In genomic region chr4:77699731-77700210, GRCh38 we compare ENCODE assay signal across 8 cellular contexts.
DNase-seq lines count a peak whose midpoint lies in the region; ATAC-seq, FAIRE-seq and TF ChIP-seq lines count a peak whose summit lies in the region.

No MANE protein-coding gene starts in this region.

- H3K79me1 ChIP-seq in trophoblast cell (ENCODE audit: low read length), result peaks cover 12% of the 10 kb centered on the region

- no peak for TF ChIP-seq POLR2A in endothelial cell of umbilical vein (IDR thresholded peaks at IDR 0.05; ENCODE audit: low read depth, low read length)

- WGBS in trophoblast cell (ENCODE audit: extremely low coverage, insufficient coverage, insufficient read length), result no CpG with 5 or more reads among the region's 3 CpGs

- intact Hi-C loops in endothelial cell of umbilical vein (cut with micrococcal nuclease), result loop anchor here (2.0 to 5.0 kb wide), 3 partner anchors 63 to 357 kb away; partner anchors contain the start of gene FRAS1

- H2BK5ac ChIP-seq in trophoblast cell (ENCODE audit: low read depth, low read length, poor library complexity), result peak overlapping the region; percentile 81

- no peaks in the 10 kb centered on the region for H3K9me1 ChIP-seq in endothelial cell of umbilical vein (replicated peaks; ENCODE audit: control insufficient read depth, extremely low read depth, insufficient read depth, low read length)

- H3K18ac ChIP-seq in trophoblast cell (ENCODE audit: low read length), result no peak overlapping the region

- H3K36me3 ChIP-seq in endothelial cell of umbilical vein (ENCODE audit: control insufficient read depth in 2 of 2, extremely low read depth in 1 of 2, insufficient read depth in 2 of 2, low read length in 2 of 2), result no peaks in the 10 kb centered on the region
- no peaks in the 10 kb centered on the region for H3K36me3 ChIP-seq in trophoblast cell (ENCODE audit: control insufficient read depth in 1 of 2, insufficient read depth in 2 of 2, low read length in 2 of 2)

- H4K91ac ChIP-seq in trophoblast cell (ENCODE audit: low read depth, low read length), result peak overlapping the region; percentile 50

- H2BK120ac ChIP-seq in trophoblast cell (ENCODE audit: insufficient read depth, low read length, poor library complexity), result no peak overlapping the region

- no peak overlapping the region for H2AK5ac ChIP-seq in trophoblast cell (ENCODE audit: low read length)

- H3K4ac ChIP-seq in trophoblast cell (ENCODE audit: low read depth, low read length), result no peak overlapping the region

- H3K9ac ChIP-seq in endothelial cell of umbilical vein (replicated peaks; ENCODE audit: extremely low read depth, insufficient read depth, low read length) (no peak overlapping the region), trophoblast cell (ENCODE audit: low read length) (no peak overlapping the region)

- POLR2A ChIA-PET in endothelial cell of umbilical vein (lab: Charles Lee), result no interaction called here

- FAIRE-seq in endothelial cell of umbilical vein (lab: Jason Lieb, UNC), result peak; percentile 75

- CTCF ChIA-PET in endothelial cell of umbilical vein (lab: Charles Lee), result interaction anchor here (0.8 to 3.0 kb wide), 9 partner anchors 8 to 314 kb away, joined by 3 to 26 read pairs (median 5); partner anchors contain the start of gene MRPL1

- dilution Hi-C loops in endothelial cell of umbilical vein (cut with MboI; ENCODE audit: extremely low pct_ligation_motif_present, low sequenced_read_pairs), result no loop called here

- peak overlapping the region; percentile 24 for H3K14ac ChIP-seq in trophoblast cell (ENCODE audit: low read length)

- H4K20me1 ChIP-seq in endothelial cell of umbilical vein (replicated peaks; ENCODE audit: control insufficient read depth, extremely low read depth, insufficient read depth, low read length), result no peaks in the 10 kb centered on the region

- BruUV-seq in endothelial cell of umbilical vein (replicated peaks; lab: Mats Ljungman, UMichigan), result no TSS peak

- DNase-seq in GM04504 (ENCODE audit: low read depth), result peak; percentile 51
- DNase-seq in NCI-H524 (lab: John Stamatoyannopoulos, UW), result peak; percentile 76 to 81
- DNase-seq in endothelial cell of umbilical vein (ENCODE audit: low read depth, low spot score), result peak; percentile 87
- peak; percentile 46 to 74 for DNase-seq in trophoblast cell
- no peak for DNase-seq in NCI-H2196 treated with DMSO at 0.1 percent for 48 hours (lab: John Stamatoyannopoulos, UW; ENCODE audit: unreplicated experiment)
- DNase-seq in NCI-H345 (lab: John Stamatoyannopoulos, UW), result no peak
- DNase-seq in activated effector memory CD4-positive, alpha-beta T cell treated with anti-CD3 and anti-CD28 coated beads, Interleukin-2, amount 50 U/mL, for 16 hours, result no peak

- H3K9me3 ChIP-seq in endothelial cell of umbilical vein (replicated peaks; ENCODE audit: control insufficient read depth, insufficient read depth, low read length), result no peaks in the 10 kb centered on the region
- no peaks in the 10 kb centered on the region for H3K9me3 ChIP-seq in trophoblast cell (ENCODE audit: insufficient read depth, low read depth, low read length)

- H3K27ac ChIP-seq in endothelial cell of umbilical vein (ENCODE audit: insufficient read depth, low read depth, low read length) (peak overlapping the region; percentile 30), trophoblast cell (ENCODE audit: low read depth, low read length) (peak overlapping the region; percentile 91)

- H4K12ac ChIP-seq in trophoblast cell (ENCODE audit: low read depth, low read length), result no peak overlapping the region

- H3K4me3 ChIP-seq in endothelial cell of umbilical vein (replicated peaks in 1 of 3; ENCODE audit: insufficient read depth in 1 of 3, low read depth in 1 of 3, low read length in 3 of 3) (no peak overlapping the region), trophoblast cell (ENCODE audit: low read depth, low read length) (no peak overlapping the region)

- H2AFZ ChIP-seq in endothelial cell of umbilical vein (ENCODE audit: low read depth, low read length), result peak overlapping the region; percentile 70
- no peak overlapping the region for H2AFZ ChIP-seq in trophoblast cell (ENCODE audit: insufficient read depth, low read length, poor library complexity)

- H2BK12ac ChIP-seq in trophoblast cell (ENCODE audit: low read length), result peak overlapping the region; percentile 42

- peak overlapping the region; percentile 12 for H3K4me2 ChIP-seq in endothelial cell of umbilical vein (ENCODE audit: insufficient read depth, low read length)
- peak overlapping the region; percentile 30 for H3K4me2 ChIP-seq in trophoblast cell (ENCODE audit: low read length)

- no peak overlapping the region for H3K23ac ChIP-seq in trophoblast cell (ENCODE audit: low read length)

- H3K4me1 ChIP-seq in endothelial cell of umbilical vein (ENCODE audit: control insufficient read depth, extremely low read depth, insufficient read depth, low read length) (peaks cover 27% of the 10 kb centered on the region), trophoblast cell (ENCODE audit: control insufficient read depth in 1 of 2, insufficient read depth in 2 of 2, low read length in 2 of 2) (peaks cover 8 to 9% of the 10 kb centered on the region in 2 experiments)

- no peaks in the 10 kb centered on the region for H3K79me2 ChIP-seq in endothelial cell of umbilical vein (ENCODE audit: control insufficient read depth, insufficient read depth, low read length)
- H3K79me2 ChIP-seq in trophoblast cell (ENCODE audit: control insufficient read depth, insufficient read depth, low read length, poor library complexity), result no peaks in the 10 kb centered on the region

- H4K8ac ChIP-seq in trophoblast cell (ENCODE audit: low read depth, low read length), result peak overlapping the region; percentile 51

- H3K27me3 ChIP-seq in endothelial cell of umbilical vein (ENCODE audit: control insufficient read depth in 2 of 2, insufficient read depth in 2 of 2, low read length in 2 of 2) (no peaks in the 10 kb centered on the region), trophoblast cell (ENCODE audit: insufficient read depth, low read length) (no peaks in the 10 kb centered on the region)

- no peak for ATAC-seq in HG02623 (IDR thresholded peaks at IDR 0.05; ENCODE audit: unreplicated experiment)

- peak in 1 of 2 donors; percentile 27 for TF ChIP-seq CTCF in endothelial cell of umbilical vein (IDR thresholded peaks at IDR 0.05; ENCODE audit: extremely low read depth in 1 of 2, insufficient read depth in 1 of 2, low read depth in 1 of 2, low read length in 2 of 2)

TF ChIP-seq in endothelial cell of umbilical vein, 7 proteins besides CTCF, POLR2A, EP300 and RAD21:
- no peak for TF ChIP-seq MAX (IDR thresholded peaks at IDR 0.05; ENCODE audit: insufficient read depth, insufficient read length)
- TF ChIP-seq GATA2 (IDR thresholded peaks at IDR 0.05; ENCODE audit: insufficient read depth, insufficient read length, low read depth, low read length), result no peak
- no peak for TF ChIP-seq MYC (IDR thresholded peaks at IDR 0.05; ENCODE audit: low read depth, low read length)
- no peak for TF ChIP-seq POLR2AphosphoS5 (IDR thresholded peaks at IDR 0.05; ENCODE audit: insufficient read depth, low read depth, low read length)
- no peak for TF ChIP-seq FOS (IDR thresholded peaks at IDR 0.05; ENCODE audit: borderline replicate concordance, insufficient read depth, low read length)
- no peak for TF ChIP-seq EZH2 (IDR thresholded peaks at IDR 0.05; ENCODE audit: borderline replicate concordance, low read depth, low read length, severe bottlenecking)
- no peak for TF ChIP-seq JUN (IDR thresholded peaks at IDR 0.05; ENCODE audit: borderline replicate concordance, insufficient read depth, insufficient read length, low read depth)

Comparison
In these comparisons a context has a peak if more than half of its experiments do, and no peak if none do; other contexts are left out.
1. DNase-seq: peak in GM04504 (single experiment), NCI-H524 (2 of 2), endothelial cell of umbilical vein (single experiment) and trophoblast cell (2 of 2); none in NCI-H2196 treated with DMSO at 0.1 percent for 48 hours (single experiment), NCI-H345 (single experiment) and activated effector memory CD4-positive, alpha-beta T cell treated with anti-CD3 and anti-CD28 coated beads, Interleukin-2, amount 50 U/mL, for 16 hours (single experiment).